ENCODE assay signal across 12 cellular contexts in genomic region chr1:33300673-33301072, GRCh38. TPM values are rescaled to one million over a fixed set of nuclear protein-coding genes. Genes with fewer than 3 reads are reported as not detected.
DNase-seq lines count a peak whose midpoint lies in the region; ATAC-seq and TF ChIP-seq lines count a peak whose summit lies in the region.
"Had no signal": no experiment of that assay in that cellular context is flagged by ENCODE, and none has a peak within 500 bp of the region (broad histone marks: within the 10 kb centered on the region; RNA-seq: fewer than 3 reads in every experiment).

No MANE protein-coding gene starts in this region.

- peaks cover 28% of the 10 kb centered on the region for H3K36me3 ChIP-seq in upper lobe of right lung

- peaks cover 2% of the 10 kb centered on the region for H3K27me3 Mint-ChIP-seq in activated CD8-positive, alpha-beta T cell treated with anti-CD3 and anti-CD28 coated beads, Interleukin-2, amount 10 ng/mL, durations not matched to agents 7 days and 5 days (ENCODE audit: low read depth)
- peaks cover under 1% of the 10 kb centered on the region for H3K27me3 Mint-ChIP-seq in activated CD8-positive, alpha-beta T cell treated with anti-CD3 and anti-CD28 coated beads for 36 hours

- H3K27ac ChIP-seq in cingulate gyrus (ENCODE audit: low read depth, low read length) (peak overlapping the region; percentile 44), upper lobe of right lung (no peak overlapping the region)
- H3K27ac ChIP-seq: VCaP had no signal

- intact Hi-C loops in activated CD8-positive, alpha-beta T cell treated with anti-CD3 and anti-CD28 coated beads for 36 hours (cut with micrococcal nuclease): no loop called here
- intact Hi-C loops in upper lobe of right lung (cut with DNase I): no loop called here

- H3K4me3 ChIP-seq in upper lobe of right lung: no peak overlapping the region

- H3K36me3 Mint-ChIP-seq in activated CD8-positive, alpha-beta T cell treated with anti-CD3 and anti-CD28 coated beads, Interleukin-2, amount 10 ng/mL, durations not matched to agents 7 days and 5 days (ENCODE audit: low read depth): peaks cover 52% of the 10 kb centered on the region
- H3K36me3 Mint-ChIP-seq in activated CD8-positive, alpha-beta T cell treated with anti-CD3 and anti-CD28 coated beads for 36 hours (ENCODE audit: low read depth): peaks cover 9% of the 10 kb centered on the region

- peaks cover 44% of the 10 kb centered on the region for H3K4me1 Mint-ChIP-seq in activated CD8-positive, alpha-beta T cell treated with anti-CD3 and anti-CD28 coated beads, Interleukin-2, amount 10 ng/mL, durations not matched to agents 7 days and 5 days (ENCODE audit: low read depth)
- peaks cover 14% of the 10 kb centered on the region for H3K4me1 Mint-ChIP-seq in activated CD8-positive, alpha-beta T cell treated with anti-CD3 and anti-CD28 coated beads for 36 hours (ENCODE audit: low read depth)

- no peak for TF ChIP-seq CTCF in activated CD8-positive, alpha-beta T cell treated with anti-CD3 and anti-CD28 coated beads for 36 hours (IDR thresholded peaks at IDR 0.05)
- TF ChIP-seq CTCF in upper lobe of right lung (IDR thresholded peaks at IDR 0.05): no peak

- H3K4me1 ChIP-seq in upper lobe of right lung: peaks cover 26% of the 10 kb centered on the region

- peak overlapping the region; percentile 91 for H3K27ac Mint-ChIP-seq in activated CD8-positive, alpha-beta T cell treated with anti-CD3 and anti-CD28 coated beads, Interleukin-2, amount 10 ng/mL, durations not matched to agents 7 days and 5 days
- H3K27ac Mint-ChIP-seq in activated CD8-positive, alpha-beta T cell treated with anti-CD3 and anti-CD28 coated beads for 36 hours: no peak overlapping the region

- no peaks in the 10 kb centered on the region for H3K9me3 ChIP-seq in upper lobe of right lung

- CTCF ChIA-PET in activated CD8-positive, alpha-beta T cell treated with anti-CD3 and anti-CD28 coated beads, Interleukin-2, amount 10 ng/mL, durations not matched to agents 7 days and 5 days (lab: Charles Lee): no interaction called here
- CTCF ChIA-PET in activated CD8-positive, alpha-beta T cell treated with anti-CD3 and anti-CD28 coated beads for 36 hours (lab: Charles Lee): interaction anchor here (0.9 kb wide), 1 partner anchor 68 kb away, joined by 3 read pairs; no protein-coding TSS in a partner anchor

- H3K9me3 Mint-ChIP-seq in activated CD8-positive, alpha-beta T cell treated with anti-CD3 and anti-CD28 coated beads, Interleukin-2, amount 10 ng/mL, durations not matched to agents 7 days and 5 days (ENCODE audit: insufficient read depth): no peaks in the 10 kb centered on the region
- no peaks in the 10 kb centered on the region for H3K9me3 Mint-ChIP-seq in activated CD8-positive, alpha-beta T cell treated with anti-CD3 and anti-CD28 coated beads for 36 hours

- H3K4me3 Mint-ChIP-seq in activated CD8-positive, alpha-beta T cell treated with anti-CD3 and anti-CD28 coated beads, Interleukin-2, amount 10 ng/mL, durations not matched to agents 7 days and 5 days: no peak overlapping the region
- no peak overlapping the region for H3K4me3 Mint-ChIP-seq in activated CD8-positive, alpha-beta T cell treated with anti-CD3 and anti-CD28 coated beads for 36 hours

- no peak for ATAC-seq in activated CD8-positive, alpha-beta T cell treated with anti-CD3 and anti-CD28 coated beads, Interleukin-2, amount 10 ng/mL, durations not matched to agents 7 days and 5 days
- no peak for ATAC-seq in activated CD8-positive, alpha-beta T cell treated with anti-CD3 and anti-CD28 coated beads for 36 hours
- ATAC-seq in upper lobe of right lung: peak; percentile 54
- ATAC-seq: PC-3 had no signal

- H3K27me3 ChIP-seq in upper lobe of right lung: no peaks in the 10 kb centered on the region

- DNase-seq in activated CD8-positive, alpha-beta T cell treated with anti-CD3 and anti-CD28 coated beads, Interleukin-2, amount 10 ng/mL, durations not matched to agents 7 days and 5 days: no peak
- DNase-seq in activated CD8-positive, alpha-beta T cell treated with anti-CD3 and anti-CD28 coated beads for 36 hours: no peak
- DNase-seq in medulla oblongata (ENCODE audit: extremely low spot score) (peak; percentile 29), upper lobe of right lung (peak; percentile 77), NCI-H2107 (lab: John Stamatoyannopoulos, UW) (no peak), hippocampal formation (lab: John Stamatoyannopoulos, UW) (no peak), NCI-H524 treated with DMSO at 0.1 percent for 48 hours (lab: John Stamatoyannopoulos, UW) (no peak)
- DNase-seq: cortex of kidney; PC-3; stimulated activated CD4-positive, alpha-beta T cell treated with anti-CD3 and anti-CD28 coated beads, Interleukin-4, amount 100 ng/mL, for 1 hour had no signal

- POLR2A ChIA-PET in activated CD8-positive, alpha-beta T cell treated with anti-CD3 and anti-CD28 coated beads, Interleukin-2, amount 10 ng/mL, durations not matched to agents 7 days and 5 days (lab: Charles Lee): no interaction called here
- POLR2A ChIA-PET in activated CD8-positive, alpha-beta T cell treated with anti-CD3 and anti-CD28 coated beads for 36 hours (lab: Charles Lee): no interaction called here

RNA-seq across cellular contexts. Expression of gene A3GALT2, which starts 20.2 kb away (rescaled TPM):
- total RNA-seq in activated CD8-positive, alpha-beta T cell treated with anti-CD3 and anti-CD28 coated beads, Interleukin-2, amount 10 ng/mL, durations not matched to agents 7 days and 5 days: not detected
- total RNA-seq in activated CD8-positive, alpha-beta T cell treated with anti-CD3 and anti-CD28 coated beads for 36 hours: not detected
- total RNA-seq in upper lobe of right lung: not detected
- total RNA-seq: PC-3 had no signal

RNA-seq across cellular contexts. Expression of gene ZNF362, which starts 44.4 kb away (rescaled TPM):
- total RNA-seq in activated CD8-positive, alpha-beta T cell treated with anti-CD3 and anti-CD28 coated beads, Interleukin-2, amount 10 ng/mL, durations not matched to agents 7 days and 5 days: 10 to 100 TPM; 17.3 to 19.7 TPM
- 1 to 10 TPM; 5.4 to 7.8 TPM for total RNA-seq in activated CD8-positive, alpha-beta T cell treated with anti-CD3 and anti-CD28 coated beads for 36 hours
- 31.8 TPM for total RNA-seq in upper lobe of right lung

Comparison
In these comparisons a context has a peak if more than half of its experiments do, and no peak if none do; other contexts are left out.
1. DNase-seq: peak in medulla oblongata (single experiment) and upper lobe of right lung (single experiment); none in activated CD8-positive, alpha-beta T cell treated with anti-CD3 and anti-CD28 coated beads, Interleukin-2, amount 10 ng/mL, durations not matched to agents 7 days and 5 days (single experiment), activated CD8-positive, alpha-beta T cell treated with anti-CD3 and anti-CD28 coated beads for 36 hours (single experiment), NCI-H2107 (single experiment), hippocampal formation (0 of 2) and NCI-H524 treated with DMSO at 0.1 percent for 48 hours (single experiment).